Comparison of ENCODE assay signal across 8 cellular contexts in the genomic region with DNA sequence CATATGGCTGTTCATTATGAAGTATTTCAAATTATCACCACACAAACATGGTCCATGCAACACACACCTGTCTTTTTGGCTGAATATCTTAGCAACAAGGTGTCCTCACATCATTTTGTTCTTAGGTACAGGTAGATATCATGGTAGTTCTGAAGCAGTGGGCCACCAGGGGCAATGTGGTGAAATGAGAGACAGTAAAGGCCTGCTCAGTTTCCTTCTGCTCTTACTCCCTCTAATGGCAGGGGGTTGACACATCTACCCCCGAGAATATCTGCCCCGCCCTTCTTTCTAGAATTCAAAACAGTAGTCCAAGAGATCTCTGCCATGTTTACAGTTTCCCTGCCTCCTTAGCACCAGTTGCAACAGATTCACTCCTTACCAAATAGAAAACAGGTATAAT.
DNase-seq lines count a peak whose midpoint lies in the region; ATAC-seq and TF ChIP-seq lines count a peak whose summit lies in the region.

No MANE protein-coding gene starts in this region.

- DNase-seq in MV-4-11 (lab: John Stamatoyannopoulos, UW) (peak; percentile 59), SKM-1 treated with dmso at 0.1 percent for 144 hours (lab: John Stamatoyannopoulos, UW; ENCODE audit: unreplicated experiment) (peak; percentile 60), iris pigment epithelial cell (ENCODE audit: low read depth) (peak; percentile 52), midbrain (lab: John Stamatoyannopoulos, UW) (no peak), MG63 (no peak)

- ATAC-seq in GM18508 (IDR thresholded peaks at IDR 0.05; ENCODE audit: insufficient read depth, unreplicated experiment) (peak; percentile 97), HG02763 (IDR thresholded peaks at IDR 0.05; ENCODE audit: unreplicated experiment) (peak; percentile 79)

- peak; percentile 76 for TF ChIP-seq CTCF in 22Rv1 (IDR thresholded peaks at IDR 0.05)

- H3K27ac ChIP-seq in 22Rv1 = no peak overlapping the region

- no peaks in the 10 kb centered on the region for H3K36me3 ChIP-seq in MG63

- H3K27me3 ChIP-seq in MG63 = no peaks in the 10 kb centered on the region

- no peak overlapping the region for H3K4me3 ChIP-seq in MG63

- H3K9me3 ChIP-seq in MG63 = no peaks in the 10 kb centered on the region

Comparison
In these comparisons a context has a peak if more than half of its experiments do, and no peak if none do; other contexts are left out.
1. DNase-seq: peak in MV-4-11 (single experiment), SKM-1 treated with dmso at 0.1 percent for 144 hours (single experiment) and iris pigment epithelial cell (single experiment); none in midbrain (single experiment) and MG63 (single experiment).